In the genomic region with DNA sequence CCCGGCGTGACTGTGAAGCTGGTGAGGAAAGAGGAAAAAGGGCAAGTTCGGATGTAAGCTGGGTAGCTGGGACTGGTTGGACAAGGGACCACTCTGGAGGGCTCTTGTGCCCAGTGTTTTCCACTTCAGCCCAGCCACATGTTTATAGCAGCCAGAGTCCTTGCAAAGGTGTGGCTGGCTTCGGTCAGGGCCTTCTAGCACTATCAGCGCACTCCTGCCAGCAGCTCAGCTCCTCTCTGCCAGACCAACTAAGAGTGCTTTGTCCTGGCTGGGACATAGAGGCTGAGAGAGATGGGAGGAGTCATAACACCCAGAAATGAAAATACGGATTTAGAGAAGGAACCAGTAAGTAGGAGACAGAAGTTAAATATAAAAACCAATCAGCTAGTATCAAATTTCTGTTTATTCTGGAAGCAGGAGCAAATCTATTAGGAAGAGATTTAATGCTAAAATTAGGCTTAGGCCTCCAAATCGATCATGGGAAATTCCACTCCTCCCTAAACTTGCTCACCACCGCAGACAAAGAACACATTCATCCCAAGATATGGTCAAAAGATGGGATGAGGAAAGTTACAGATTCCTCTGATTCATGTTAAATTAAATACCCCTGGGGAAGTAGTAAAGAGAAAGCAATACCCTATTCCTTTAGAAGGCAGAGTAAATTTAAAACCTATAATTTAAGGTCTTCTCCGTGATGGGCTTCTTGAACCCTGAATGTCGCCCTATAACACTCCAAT, we compare ENCODE assay signal across 1 cellular context.
TF ChIP-seq lines count a peak whose summit lies in the region.

No MANE protein-coding gene starts in this region.

TF ChIP-seq in SK-N-SH, 30 proteins besides CTCF, POLR2A, EP300 and RAD21 (continued from another document):
- TF ChIP-seq, protein P1, sequence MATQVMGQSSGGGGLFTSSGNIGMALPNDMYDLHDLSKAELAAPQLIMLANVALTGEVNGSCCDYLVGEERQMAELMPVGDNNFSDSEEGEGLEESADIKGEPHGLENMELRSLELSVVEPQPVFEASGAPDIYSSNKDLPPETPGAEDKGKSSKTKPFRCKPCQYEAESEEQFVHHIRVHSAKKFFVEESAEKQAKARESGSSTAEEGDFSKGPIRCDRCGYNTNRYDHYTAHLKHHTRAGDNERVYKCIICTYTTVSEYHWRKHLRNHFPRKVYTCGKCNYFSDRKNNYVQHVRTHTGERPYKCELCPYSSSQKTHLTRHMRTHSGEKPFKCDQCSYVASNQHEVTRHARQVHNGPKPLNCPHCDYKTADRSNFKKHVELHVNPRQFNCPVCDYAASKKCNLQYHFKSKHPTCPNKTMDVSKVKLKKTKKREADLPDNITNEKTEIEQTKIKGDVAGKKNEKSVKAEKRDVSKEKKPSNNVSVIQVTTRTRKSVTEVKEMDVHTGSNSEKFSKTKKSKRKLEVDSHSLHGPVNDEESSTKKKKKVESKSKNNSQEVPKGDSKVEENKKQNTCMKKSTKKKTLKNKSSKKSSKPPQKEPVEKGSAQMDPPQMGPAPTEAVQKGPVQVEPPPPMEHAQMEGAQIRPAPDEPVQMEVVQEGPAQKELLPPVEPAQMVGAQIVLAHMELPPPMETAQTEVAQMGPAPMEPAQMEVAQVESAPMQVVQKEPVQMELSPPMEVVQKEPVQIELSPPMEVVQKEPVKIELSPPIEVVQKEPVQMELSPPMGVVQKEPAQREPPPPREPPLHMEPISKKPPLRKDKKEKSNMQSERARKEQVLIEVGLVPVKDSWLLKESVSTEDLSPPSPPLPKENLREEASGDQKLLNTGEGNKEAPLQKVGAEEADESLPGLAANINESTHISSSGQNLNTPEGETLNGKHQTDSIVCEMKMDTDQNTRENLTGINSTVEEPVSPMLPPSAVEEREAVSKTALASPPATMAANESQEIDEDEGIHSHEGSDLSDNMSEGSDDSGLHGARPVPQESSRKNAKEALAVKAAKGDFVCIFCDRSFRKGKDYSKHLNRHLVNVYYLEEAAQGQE (IDR thresholded peaks at IDR 0.05; ENCODE audit: low read depth, low read length), result no peak
- TF ChIP-seq NRF1 (IDR thresholded peaks at IDR 0.05; ENCODE audit: low read depth, low read length) (no peak), POLR2AphosphoS5 (IDR thresholded peaks at IDR 0.05; ENCODE audit: low read depth, low read length) (no peak), TCF12 (IDR thresholded peaks at IDR 0.05) (no peak), CHD2 (IDR thresholded peaks at IDR 0.05; ENCODE audit: low read length, partially characterized antibody) (no peak)
- TF ChIP-seq, protein P2, sequence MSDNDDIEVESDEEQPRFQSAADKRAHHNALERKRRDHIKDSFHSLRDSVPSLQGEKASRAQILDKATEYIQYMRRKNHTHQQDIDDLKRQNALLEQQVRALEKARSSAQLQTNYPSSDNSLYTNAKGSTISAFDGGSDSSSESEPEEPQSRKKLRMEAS (IDR thresholded peaks at IDR 0.05; ENCODE audit: low read depth), result no peak
